ENCODE assay signal across 8 cellular contexts in the genomic region with DNA sequence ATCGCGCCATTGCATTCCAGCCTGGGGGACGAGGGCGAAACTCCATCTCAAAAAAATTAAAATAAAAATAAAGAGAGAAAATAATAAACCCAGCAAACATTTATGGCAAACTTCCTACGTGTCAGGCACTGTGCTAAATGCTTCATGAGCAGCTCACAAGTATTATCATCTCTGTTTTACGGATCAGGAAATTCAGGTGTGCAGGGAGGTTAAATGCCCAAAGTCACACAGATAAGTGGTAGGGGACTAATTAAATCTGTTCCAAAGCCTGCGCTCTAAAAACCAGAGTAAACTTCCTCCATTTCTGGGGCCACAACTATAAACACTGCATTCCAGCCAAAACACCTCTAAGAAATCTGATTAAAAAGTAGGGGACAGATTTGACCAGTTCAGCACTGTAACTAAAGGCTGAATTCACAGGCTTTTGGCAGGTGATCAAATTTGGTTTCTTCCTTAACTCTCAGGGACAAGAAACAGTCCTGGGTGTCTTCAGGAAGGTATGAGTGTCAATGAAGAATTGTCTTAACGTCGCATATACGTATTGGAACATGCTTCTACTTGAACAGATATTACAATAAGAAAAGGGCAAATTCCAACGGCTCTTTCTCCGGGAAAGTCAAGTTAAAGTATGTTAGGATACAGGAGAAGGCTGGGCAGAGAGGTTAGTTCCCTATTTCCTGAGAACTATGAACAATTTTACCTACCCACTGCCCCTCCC. TPM values are rescaled to one million over a fixed set of nuclear protein-coding genes. Genes with fewer than 3 reads are reported as not detected.
A peak's percentile ranks its signal among the peaks of the same experiment; 100 is the strongest.
DNase-seq lines count a peak whose midpoint lies in the region; ATAC-seq, FAIRE-seq and TF ChIP-seq lines count a peak whose summit lies in the region.

No MANE protein-coding gene starts in this region.

- peak overlapping the region; percentile 87 for H2AFZ ChIP-seq in endothelial cell of umbilical vein (ENCODE audit: low read depth, low read length)

- H3K4me2 ChIP-seq in endothelial cell of umbilical vein (ENCODE audit: insufficient read depth, low read length) = peak overlapping the region; percentile 93

- no peaks in the 10 kb centered on the region for H3K27me3 Mint-ChIP-seq in natural killer cell (ENCODE audit: low read depth in 2 of 2)

- no peaks in the 10 kb centered on the region for H3K9me3 ChIP-seq in endothelial cell of umbilical vein (replicated peaks; ENCODE audit: control insufficient read depth, insufficient read depth, low read length)

- H3K4me3 ChIP-seq in AG04449 (ENCODE audit: low read depth, low read length) = peak overlapping the region; percentile 85
- peak overlapping the region; percentile 72 to 98 (median 89) for H3K4me3 ChIP-seq in endothelial cell of umbilical vein (replicated peaks in 1 of 3; ENCODE audit: insufficient read depth in 1 of 3, low read depth in 1 of 3, low read length in 3 of 3)

- ATAC-seq in natural killer cell (no peak), HG03095 (IDR thresholded peaks at IDR 0.05; ENCODE audit: unreplicated experiment) (no peak), HG03196 (IDR thresholded peaks at IDR 0.05; ENCODE audit: unreplicated experiment) (no peak)

- H3K4me3 Mint-ChIP-seq in natural killer cell = peak overlapping the region; percentile 94

- peaks cover 19% of the 10 kb centered on the region for H3K79me2 ChIP-seq in endothelial cell of umbilical vein (ENCODE audit: control insufficient read depth, insufficient read depth, low read length)

- POLR2A ChIA-PET in AG04449 (lab: Yijun Ruan, JAX) (interaction anchor here (0.6 to 0.8 kb wide), 2 partner anchors 41 to 765 kb away, joined by 3 to 4 read pairs; partner anchors contain the start of gene LIMD2), endothelial cell of umbilical vein (lab: Charles Lee) (interaction anchor here (0.6 kb wide), 1 partner anchor 29 kb away, joined by 4 read pairs; no protein-coding TSS in a partner anchor)

- dilution Hi-C loops in endothelial cell of umbilical vein (cut with MboI; ENCODE audit: extremely low pct_ligation_motif_present, low sequenced_read_pairs) = no loop called here

- no peak for TF ChIP-seq CTCF in AG04449 (IDR thresholded peaks at IDR 0.05; ENCODE audit: insufficient read depth, low read length, missing control alignments)
- TF ChIP-seq CTCF in GM13977 (IDR thresholded peaks at IDR 0.05; ENCODE audit: extremely low read depth, insufficient read depth, missing control alignments) = no peak
- no peak for TF ChIP-seq CTCF in endothelial cell of umbilical vein (IDR thresholded peaks at IDR 0.05; ENCODE audit: extremely low read depth in 1 of 2, insufficient read depth in 1 of 2, low read depth in 1 of 2, low read length in 2 of 2)
- TF ChIP-seq CTCF in natural killer cell (IDR thresholded peaks at IDR 0.05) = no peak

- CTCF ChIA-PET in AG04449 (lab: Yijun Ruan, JAX) = interaction anchor here (0.6 kb wide), 1 partner anchor 129 kb away, joined by 4 read pairs; no protein-coding TSS in a partner anchor
- CTCF ChIA-PET in endothelial cell of umbilical vein (lab: Charles Lee) = interaction anchor here (0.9 kb wide), 1 partner anchor 9 kb away, joined by 3 read pairs; no protein-coding TSS in a partner anchor

- H3K9ac ChIP-seq in endothelial cell of umbilical vein (replicated peaks; ENCODE audit: extremely low read depth, insufficient read depth, low read length) = peak overlapping the region; percentile 95

- peak overlapping the region; percentile 96 to 97 for H3K27ac Mint-ChIP-seq in natural killer cell

- DNase-seq in AG04449 (ENCODE audit: low read depth, low spot score) (no peak), GM13977 (ENCODE audit: low spot score) (peak; percentile 15), RPMI8226 (peak; percentile 79), endothelial cell of umbilical vein (ENCODE audit: low read depth, low spot score) (peak; percentile 40), natural killer cell (no peak), D341Med (ENCODE audit: low spot score) (no peak)

- H3K4me1 Mint-ChIP-seq in natural killer cell = peaks cover 26 to 27% of the 10 kb centered on the region in 2 donors

- H3K9me1 ChIP-seq in endothelial cell of umbilical vein (replicated peaks; ENCODE audit: control insufficient read depth, extremely low read depth, insufficient read depth, low read length) = no peaks in the 10 kb centered on the region

- in situ Hi-C loops in GM13977 (cut with MboI; ENCODE audit: low pct_unique_long_range_greater_than_20kb, low sequenced_read_pairs, unreplicated experiment) = no loop called here

- BruUV-seq in endothelial cell of umbilical vein (replicated peaks; lab: Mats Ljungman, UMichigan) = TSS peak; percentile 39

- FAIRE-seq in endothelial cell of umbilical vein (lab: Jason Lieb, UNC) = peak; percentile 18

- H3K27me3 ChIP-seq in endothelial cell of umbilical vein (ENCODE audit: control insufficient read depth in 2 of 2, insufficient read depth in 2 of 2, low read length in 2 of 2) = no peaks in the 10 kb centered on the region

- H3K27ac ChIP-seq in endothelial cell of umbilical vein (ENCODE audit: insufficient read depth, low read depth, low read length) = peak overlapping the region; percentile 77

- H4K20me1 ChIP-seq in endothelial cell of umbilical vein (replicated peaks; ENCODE audit: control insufficient read depth, extremely low read depth, insufficient read depth, low read length) = no peaks in the 10 kb centered on the region

- peaks cover 0 to 3% of the 10 kb centered on the region in 2 experiments for H3K36me3 ChIP-seq in endothelial cell of umbilical vein (ENCODE audit: control insufficient read depth in 2 of 2, extremely low read depth in 1 of 2, insufficient read depth in 2 of 2, low read length in 2 of 2)

- H3K9me3 Mint-ChIP-seq in natural killer cell = no peaks in the 10 kb centered on the region

- TF ChIP-seq POLR2A in endothelial cell of umbilical vein (IDR thresholded peaks at IDR 0.05; ENCODE audit: low read depth, low read length) = no peak

- no peaks in the 10 kb centered on the region for H3K36me3 Mint-ChIP-seq in natural killer cell

- H3K4me1 ChIP-seq in endothelial cell of umbilical vein (ENCODE audit: control insufficient read depth, extremely low read depth, insufficient read depth, low read length) = peaks cover 12% of the 10 kb centered on the region

- intact Hi-C loops in endothelial cell of umbilical vein (cut with micrococcal nuclease) (loop anchor here (1.0 to 5.0 kb wide), 3 partner anchors 33 to 118 kb away; partner anchors contain the start of genes CCDC47, LIMD2 and MAP3K3), natural killer cell (cut with micrococcal nuclease) (loop anchor here (1.0 kb wide), 2 partner anchors 33 to 43 kb away; partner anchors contain the start of gene CCDC47)

TF ChIP-seq in endothelial cell of umbilical vein, 7 proteins besides CTCF, POLR2A, EP300 and RAD21 (continues in another document):
- no peak for TF ChIP-seq FOS (IDR thresholded peaks at IDR 0.05; ENCODE audit: borderline replicate concordance, insufficient read depth, low read length)
- no peak for TF ChIP-seq GATA2 (IDR thresholded peaks at IDR 0.05; ENCODE audit: insufficient read depth, insufficient read length, low read depth, low read length)
- TF ChIP-seq POLR2AphosphoS5 (IDR thresholded peaks at IDR 0.05; ENCODE audit: insufficient read depth, low read depth, low read length) = no peak
- TF ChIP-seq JUN (IDR thresholded peaks at IDR 0.05; ENCODE audit: borderline replicate concordance, insufficient read depth, insufficient read length, low read depth) = no peak

RNA-seq across cellular contexts. Expression of gene STRADA, which starts 1.0 kb away (rescaled TPM):
- total RNA-seq in endothelial cell of umbilical vein (47.0 and 49.6 TPM in 2 replicates), natural killer cell (10 to 100 TPM; 72.6 to 83.1 (median 78.2) TPM)
- 53.6 and 55.1 TPM in 2 replicates for polyA plus RNA-seq in endothelial cell of umbilical vein
- 29.3 and 30.7 TPM in 2 replicates for polyA plus RNA-seq in endothelial cell of umbilical vein (2011; cell fraction: cytosol; rRNA removed)
- 103 and 107 TPM in 2 replicates for polyA plus RNA-seq in endothelial cell of umbilical vein (2011; cell fraction: nucleus; rRNA removed)
- 37.1 and 46.6 TPM in 2 replicates for polyA plus RNA-seq in endothelial cell of umbilical vein (2012)
- polyA minus RNA-seq in endothelial cell of umbilical vein = 39.6 and 51.0 TPM in 2 replicates
- polyA minus RNA-seq in endothelial cell of umbilical vein (2011; cell fraction: cytosol; rRNA and poly(A)+ RNA removed) = 6.7 TPM
- 37.4 and 55.2 TPM in 2 replicates for polyA minus RNA-seq in endothelial cell of umbilical vein (2011; cell fraction: nucleus; rRNA and poly(A)+ RNA removed)

RNA-seq across cellular contexts. Expression of gene CCDC47, which starts 32.8 kb away (rescaled TPM):
- 73.9 and 76.5 TPM in 2 replicates for total RNA-seq in endothelial cell of umbilical vein
- polyA plus RNA-seq in endothelial cell of umbilical vein = 13.7 and 21.7 TPM in 2 replicates
- 34.2 and 37.7 TPM in 2 replicates for polyA plus RNA-seq in endothelial cell of umbilical vein (2011; cell fraction: cytosol; rRNA removed)
- 24.9 and 32.2 TPM in 2 replicates for polyA plus RNA-seq in endothelial cell of umbilical vein (2011; cell fraction: nucleus; rRNA removed)
- polyA plus RNA-seq in endothelial cell of umbilical vein (2012) = 61.6 and 73.2 TPM in 2 replicates
- 49.4 and 55.3 TPM in 2 replicates for polyA minus RNA-seq in endothelial cell of umbilical vein
- 34.9 TPM for polyA minus RNA-seq in endothelial cell of umbilical vein (2011; cell fraction: cytosol; rRNA and poly(A)+ RNA removed)
- polyA minus RNA-seq in endothelial cell of umbilical vein (2011; cell fraction: nucleus; rRNA and poly(A)+ RNA removed) = 21.0 and 23.9 TPM in 2 replicates
- 10 to 100 TPM; 37.9 to 45.2 (median 41.7) TPM for total RNA-seq in natural killer cell

RNA-seq across cellular contexts. Expression of gene DDX42, which starts 33.3 kb away (rescaled TPM):
- total RNA-seq in endothelial cell of umbilical vein = 111 and 124 TPM in 2 replicates
- 36.8 and 48.1 TPM in 2 replicates for polyA plus RNA-seq in endothelial cell of umbilical vein
- 54.4 and 58.2 TPM in 2 replicates for polyA plus RNA-seq in endothelial cell of umbilical vein (2011; cell fraction: cytosol; rRNA removed)
- 310 and 404 TPM in 2 replicates for polyA plus RNA-seq in endothelial cell of umbilical vein (2011; cell fraction: nucleus; rRNA removed)
- polyA plus RNA-seq in endothelial cell of umbilical vein (2012) = 85.7 and 102 TPM in 2 replicates
- polyA minus RNA-seq in endothelial cell of umbilical vein = 69.2 and 71.4 TPM in 2 replicates
- polyA minus RNA-seq in endothelial cell of umbilical vein (2011; cell fraction: cytosol; rRNA and poly(A)+ RNA removed) = 23.7 TPM
- polyA minus RNA-seq in endothelial cell of umbilical vein (2011; cell fraction: nucleus; rRNA and poly(A)+ RNA removed) = 91.2 and 163 TPM in 2 replicates
- total RNA-seq in natural killer cell = 100 to 1,000 TPM in 2 of 3 donors, 10 to 100 TPM in 1; 80.1 to 127 (median 110) TPM

RNA-seq across cellular contexts. Expression of gene LIMD2, which starts 40.7 kb away (rescaled TPM):
- 69.0 TPM in 2 replicates for total RNA-seq in endothelial cell of umbilical vein
- 83.9 and 99.9 TPM in 2 replicates for polyA plus RNA-seq in endothelial cell of umbilical vein
- polyA plus RNA-seq in endothelial cell of umbilical vein (2011; cell fraction: cytosol; rRNA removed) = 49.3 and 79.2 TPM in 2 replicates
- 178 and 208 TPM in 2 replicates for polyA plus RNA-seq in endothelial cell of umbilical vein (2011; cell fraction: nucleus; rRNA removed)
- polyA plus RNA-seq in endothelial cell of umbilical vein (2012) = 39.9 and 71.5 TPM in 2 replicates
- polyA minus RNA-seq in endothelial cell of umbilical vein = 19.3 and 23.6 TPM in 2 replicates
- polyA minus RNA-seq in endothelial cell of umbilical vein (2011; cell fraction: cytosol; rRNA and poly(A)+ RNA removed) = not detected
- 13.0 and 34.0 TPM in 2 replicates for polyA minus RNA-seq in endothelial cell of umbilical vein (2011; cell fraction: nucleus; rRNA and poly(A)+ RNA removed)
- 100 to 1,000 TPM; 513 to 546 (median 524) TPM for total RNA-seq in natural killer cell

Comparison
In these comparisons a context has a peak if more than half of its experiments do, and no peak if none do; other contexts are left out.
1. DNase-seq: peak in GM13977 (single experiment), RPMI8226 (single experiment) and endothelial cell of umbilical vein (single experiment); none in AG04449 (single experiment), natural killer cell (single experiment) and D341Med (single experiment).